Comparison of ENCODE assay signal across 8 cellular contexts in genomic region chr2:221969087-221969829, GRCh38.
DNase-seq lines count a peak whose midpoint lies in the region; ATAC-seq and TF ChIP-seq lines count a peak whose summit lies in the region.

No MANE protein-coding gene starts in this region.

- H3K9me3 Mint-ChIP-seq in activated naive CD4-positive, alpha-beta T cell treated with anti-CD3 and anti-CD28 coated beads, Interleukin-2, amount 10 ng/mL, durations not matched to agents 7 days and 5 days, result no peaks in the 10 kb centered on the region

- no peaks in the 10 kb centered on the region for H3K4me1 ChIP-seq in liver (ENCODE audit: control insufficient read depth in 4 of 4, insufficient read depth in 4 of 4, low read length in 3 of 4)

- CTCF ChIA-PET in activated naive CD4-positive, alpha-beta T cell treated with anti-CD3 and anti-CD28 coated beads, Interleukin-2, amount 10 ng/mL, durations not matched to agents 7 days and 5 days (lab: Charles Lee), result interaction anchor here (0.6 kb wide), 1 partner anchor 130 kb away, joined by 3 read pairs; no protein-coding TSS in a partner anchor

- H3K27me3 ChIP-seq in liver (ENCODE audit: control insufficient read depth in 4 of 4, insufficient read depth in 4 of 4, low read length in 3 of 4), result peaks cover 0 to 2% (median 0%) of the 10 kb centered on the region in 4 donors

- H3K27ac ChIP-seq in liver (ENCODE audit: low read depth in 1 of 2, low read length in 2 of 2), result no peak overlapping the region

- WGBS in liver, result 37% methylated on average over 7 of the region's 7 CpGs

- H3K9me3 ChIP-seq in liver (ENCODE audit: control insufficient read depth in 4 of 4, low read length in 3 of 4), result no peaks in the 10 kb centered on the region

- no peaks in the 10 kb centered on the region for H3K36me3 Mint-ChIP-seq in activated naive CD4-positive, alpha-beta T cell treated with anti-CD3 and anti-CD28 coated beads, Interleukin-2, amount 10 ng/mL, durations not matched to agents 7 days and 5 days

- H3K4me3 ChIP-seq in liver (ENCODE audit: low read depth in 1 of 3, low read length in 3 of 3), result no peak overlapping the region

- H3K4me1 Mint-ChIP-seq in activated naive CD4-positive, alpha-beta T cell treated with anti-CD3 and anti-CD28 coated beads, Interleukin-2, amount 10 ng/mL, durations not matched to agents 7 days and 5 days, result no peaks in the 10 kb centered on the region

- DNase-seq in NOMO-1 treated with DMSO at 0.1 percent for 48 hours (lab: John Stamatoyannopoulos, UW; ENCODE audit: unreplicated experiment) (peak; percentile 37), NOMO-1 treated with dmso at 0.1 percent for 144 hours (lab: John Stamatoyannopoulos, UW; ENCODE audit: unreplicated experiment) (no peak), NCI-H2227 (lab: John Stamatoyannopoulos, UW; ENCODE audit: unreplicated experiment) (peak; percentile 68), T47D (ENCODE audit: low read depth in 1 of 2, low spot score in 1 of 2) (peak; percentile 28 to 51), islet precursor cell (no peak)
- DNase-seq in activated naive CD4-positive, alpha-beta T cell treated with anti-CD3 and anti-CD28 coated beads, Interleukin-2, amount 10 ng/mL, durations not matched to agents 7 days and 5 days, result no peak

- H3K27ac Mint-ChIP-seq in activated naive CD4-positive, alpha-beta T cell treated with anti-CD3 and anti-CD28 coated beads, Interleukin-2, amount 10 ng/mL, durations not matched to agents 7 days and 5 days, result no peak overlapping the region

- peak; percentile 46 for TF ChIP-seq CTCF in liver (IDR thresholded peaks at IDR 0.05; ENCODE audit: low read depth, low read length, missing input control)

- H3K9ac ChIP-seq in liver (ENCODE audit: low read depth in 1 of 2, low read length in 2 of 2), result no peak overlapping the region

- TF ChIP-seq RAD21 in liver (IDR thresholded peaks at IDR 0.05), result peak; percentile 72 to 77

- in situ Hi-C loops in T47D (cut with HindIII; ENCODE audit: low pct_unique_long_range_greater_than_20kb, low sequenced_read_pairs), result no loop called here

- ATAC-seq in HG02678 (IDR thresholded peaks at IDR 0.05; ENCODE audit: unreplicated experiment), result peak; percentile 67

- no peaks in the 10 kb centered on the region for H3K27me3 Mint-ChIP-seq in activated naive CD4-positive, alpha-beta T cell treated with anti-CD3 and anti-CD28 coated beads, Interleukin-2, amount 10 ng/mL, durations not matched to agents 7 days and 5 days

- no peak overlapping the region for H3K4me3 Mint-ChIP-seq in activated naive CD4-positive, alpha-beta T cell treated with anti-CD3 and anti-CD28 coated beads, Interleukin-2, amount 10 ng/mL, durations not matched to agents 7 days and 5 days

- no peaks in the 10 kb centered on the region for H3K36me3 ChIP-seq in liver (ENCODE audit: control insufficient read depth in 4 of 4, insufficient read depth in 3 of 4, low read depth in 1 of 4, low read length in 3 of 4)

TF ChIP-seq in liver, 16 proteins besides CTCF, POLR2A, EP300 and RAD21:
- TF ChIP-seq REST (IDR thresholded peaks at IDR 0.05), result no peak
- TF ChIP-seq JUND (IDR thresholded peaks at IDR 0.05), result no peak
- TF ChIP-seq ZBTB33 (IDR thresholded peaks at IDR 0.05), result no peak
- no peak for TF ChIP-seq MAX (IDR thresholded peaks at IDR 0.05)
- no peak for TF ChIP-seq FOXA1 (IDR thresholded peaks at IDR 0.05)
- TF ChIP-seq FOXA2 (IDR thresholded peaks at IDR 0.05), result no peak
- no peak for TF ChIP-seq TAF1 (conservative IDR thresholded peaks at IDR 0.05)
- TF ChIP-seq RXRA (IDR thresholded peaks at IDR 0.05), result no peak
- TF ChIP-seq GABPA (IDR thresholded peaks at IDR 0.05 in 1 of 2, conservative IDR thresholded peaks at IDR 0.05 in 1 of 2), result no peak
- no peak for TF ChIP-seq EGR1 (IDR thresholded peaks at IDR 0.05; ENCODE audit: low read depth in 2 of 2)
- TF ChIP-seq ATF3 (IDR thresholded peaks at IDR 0.05), result no peak
- TF ChIP-seq YY1 (IDR thresholded peaks at IDR 0.05), result no peak
- no peak for TF ChIP-seq NR2F2 (IDR thresholded peaks at IDR 0.05)
- TF ChIP-seq HNF4A (conservative IDR thresholded peaks at IDR 0.05), result no peak
- no peak for TF ChIP-seq SP1 (IDR thresholded peaks at IDR 0.05)

Comparison
In these comparisons a context has a peak if more than half of its experiments do, and no peak if none do; other contexts are left out.
1. DNase-seq: peak in NOMO-1 treated with DMSO at 0.1 percent for 48 hours (single experiment), NCI-H2227 (single experiment) and T47D (2 of 2); none in NOMO-1 treated with dmso at 0.1 percent for 144 hours (single experiment), islet precursor cell (single experiment) and activated naive CD4-positive, alpha-beta T cell treated with anti-CD3 and anti-CD28 coated beads, Interleukin-2, amount 10 ng/mL, durations not matched to agents 7 days and 5 days (single experiment).